9 cellular contexts compared by ENCODE assay signal in the genomic region with DNA sequence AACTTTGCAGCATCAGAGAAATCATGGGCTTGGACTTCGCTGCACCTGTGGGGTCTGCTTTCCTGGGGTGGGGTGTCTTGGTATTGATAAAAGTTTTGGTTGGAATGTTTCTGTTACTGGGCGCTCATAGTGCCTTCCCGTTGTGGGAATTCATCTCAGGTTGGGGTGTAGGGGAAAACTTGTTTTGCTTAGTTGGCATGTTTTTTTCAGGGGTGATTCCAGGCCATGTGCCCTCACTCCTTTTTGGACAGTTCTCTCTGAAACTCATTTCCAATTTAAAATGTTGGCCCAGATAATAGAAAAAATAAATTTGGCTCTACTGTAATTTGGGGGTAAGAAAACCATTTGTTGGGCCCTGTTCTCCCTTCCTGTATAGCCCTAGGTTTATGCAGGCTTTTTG. TPM values are rescaled to one million over a fixed set of nuclear protein-coding genes. Genes with fewer than 3 reads are reported as not detected.
DNase-seq lines count a peak whose midpoint lies in the region; ATAC-seq and TF ChIP-seq lines count a peak whose summit lies in the region.
"Had no signal": no experiment of that assay in that cellular context is flagged by ENCODE, and none has a peak within 500 bp of the region (broad histone marks: within the 10 kb centered on the region; RNA-seq: fewer than 3 reads in every experiment).

No MANE protein-coding gene starts in this region.

- ATAC-seq in activated T-cell treated with anti-CD3 and anti-CD28 coated beads, Interleukin-2, amount 50 U/mL, for 72 hours (replicated peaks in 1 of 2), result no peak
- ATAC-seq in right lobe of liver (no peak), GM21390 (IDR thresholded peaks at IDR 0.05; ENCODE audit: unreplicated experiment) (no peak)

- peak overlapping the region in 1 of 2 donors; percentile 91 for H3K27ac ChIP-seq in ascending aorta
- no peak overlapping the region for H3K27ac ChIP-seq in right lobe of liver
- H3K27ac ChIP-seq in tibial artery, result peak overlapping the region in 1 of 2 donors; percentile 82

- H3K27me3 Mint-ChIP-seq in activated T-cell treated with anti-CD3 and anti-CD28 coated beads, Interleukin-2, amount 50 U/mL, for 72 hours (ENCODE audit: low read depth), result peaks cover 55% of the 10 kb centered on the region

- H3K9me3 Mint-ChIP-seq in activated T-cell treated with anti-CD3 and anti-CD28 coated beads, Interleukin-2, amount 50 U/mL, for 72 hours, result peaks cover 0 to 4% of the 10 kb centered on the region in 2 donors

- DNase-seq in activated T-cell treated with anti-CD3 and anti-CD28 coated beads, Interleukin-2, amount 50 U/mL, for 72 hours, result no peak
- no peak for DNase-seq in activated T-cell treated with anti-CD3 and anti-CD28 coated beads, Interleukin-2, amount 50 U/mL, for 1 hour
- DNase-seq in ascending aorta (ENCODE audit: low spot score in 2 of 2), result no peak
- no peak for DNase-seq in right lobe of liver
- no peak for DNase-seq in tibial artery
- DNase-seq in NCI-H2227 (lab: John Stamatoyannopoulos, UW; ENCODE audit: unreplicated experiment), result no peak
- no peak for DNase-seq in NCI-H2171 (lab: John Stamatoyannopoulos, UW)
- DNase-seq: occipital lobe had no signal

- intact Hi-C loops in ascending aorta (cut with DNase I) (loop anchor here (5.0 to 10.0 kb wide), 5 partner anchors 176 to 637 kb away; partner anchors contain the start of gene TTC27), right lobe of liver (cut with DNase I) (loop anchor here in 1 of 2 donors (10.0 kb wide), 1 partner anchor 173 kb away; no protein-coding TSS in a partner anchor), tibial artery (cut with DNase I; ENCODE audit: low total_unique reads) (loop anchor here (5.0 kb wide), 1 partner anchor 74 kb away; no protein-coding TSS in a partner anchor)

- H3K4me1 ChIP-seq in ascending aorta (no peaks in the 10 kb centered on the region), right lobe of liver (no peaks in the 10 kb centered on the region), tibial artery (peaks cover 0 to 15% (median 9%) of the 10 kb centered on the region in 4 donors)

- H3K4me3 ChIP-seq in ascending aorta, result peak overlapping the region; percentile 83 to 100
- H3K4me3 ChIP-seq in right lobe of liver, result peak overlapping the region in 2 of 3 donors; percentile 69 to 72
- H3K4me3 ChIP-seq in tibial artery, result peak overlapping the region; percentile 77 to 82

- H3K27ac Mint-ChIP-seq in activated T-cell treated with anti-CD3 and anti-CD28 coated beads, Interleukin-2, amount 50 U/mL, for 72 hours, result no peak overlapping the region

- H3K4me1 Mint-ChIP-seq in activated T-cell treated with anti-CD3 and anti-CD28 coated beads, Interleukin-2, amount 50 U/mL, for 72 hours (ENCODE audit: low read depth), result peaks cover 6% of the 10 kb centered on the region

- H3K36me3 ChIP-seq in ascending aorta (no peaks in the 10 kb centered on the region), right lobe of liver (no peaks in the 10 kb centered on the region), tibial artery (no peaks in the 10 kb centered on the region)

- H3K36me3 Mint-ChIP-seq in activated T-cell treated with anti-CD3 and anti-CD28 coated beads, Interleukin-2, amount 50 U/mL, for 72 hours (ENCODE audit: insufficient read depth in 2 of 2), result peaks cover 0 to 1% of the 10 kb centered on the region in 2 donors

- TF ChIP-seq POLR2A in right lobe of liver (IDR thresholded peaks at IDR 0.05), result no peak

- TF ChIP-seq CTCF in ascending aorta (IDR thresholded peaks at IDR 0.05) (no peak), right lobe of liver (IDR thresholded peaks at IDR 0.05) (no peak), tibial artery (IDR thresholded peaks at IDR 0.05) (no peak)

- 91% methylated on average over 3 of the region's 3 CpGs for WGBS in right lobe of liver (ENCODE audit: insufficient coverage, low coverage, low lambda C conversion rate, missing lambda C conversion rate)

- no peaks in the 10 kb centered on the region for H3K27me3 ChIP-seq in ascending aorta
- no peaks in the 10 kb centered on the region for H3K27me3 ChIP-seq in right lobe of liver
- H3K27me3 ChIP-seq in tibial artery, result no peaks in the 10 kb centered on the region

- H3K4me3 Mint-ChIP-seq in activated T-cell treated with anti-CD3 and anti-CD28 coated beads, Interleukin-2, amount 50 U/mL, for 72 hours, result peak overlapping the region; percentile 67 to 75

- H3K9me3 ChIP-seq in ascending aorta, result no peaks in the 10 kb centered on the region
- H3K9me3 ChIP-seq in right lobe of liver, result no peaks in the 10 kb centered on the region
- H3K9me3 ChIP-seq in tibial artery, result no peaks in the 10 kb centered on the region

RNA-seq across cellular contexts. Expression of gene LTBP1, which starts 1.5 kb away (rescaled TPM):
- total RNA-seq in activated T-cell treated with anti-CD3 and anti-CD28 coated beads, Interleukin-2, amount 50 U/mL, for 72 hours, result under 1 TPM; 0.50 to 0.67 TPM
- total RNA-seq in ascending aorta, result 295 TPM
- 10 to 100 TPM in 2 of 6 experiments, 1 to 10 TPM in 4; 5.4 to 14.2 (median 9.1) TPM for total RNA-seq in right lobe of liver

Comparison
In these comparisons a context has a peak if more than half of its experiments do, and no peak if none do; other contexts are left out.
1. RNA of gene LTBP1, which starts 1.5 kb away (total RNA-seq): 295 TPM in ascending aorta (single experiment); 5.4 to 14.2 TPM in right lobe of liver and 0.50 to 0.67 TPM in activated T-cell treated with anti-CD3 and anti-CD28 coated beads, Interleukin-2, amount 50 U/mL, for 72 hours; every median in the first group is over 10 times any median in the second.
2. Peak in every context shown above with its lines, with median percentiles within 50 percentile points of each other: H3K4me3 ChIP-seq.